ENCODE assay signal across 14 cellular contexts in genomic region chr4:132383571-132384199, GRCh38.
"Had no signal": no experiment of that assay in that cellular context is flagged by ENCODE, and none has a peak within 500 bp of the region (broad histone marks: within the 10 kb centered on the region; RNA-seq: fewer than 3 reads in every experiment).

No MANE protein-coding gene starts in this region.

- H3K27ac Mint-ChIP-seq: activated naive CD4-positive, alpha-beta T cell treated with anti-CD3 and anti-CD28 coated beads, Interleukin-2, amount 50 U/mL, for 24 hours; activated T-cell treated with anti-CD3 and anti-CD28 coated beads, Interleukin-2, amount 50 U/mL, for 24 hours; mesothelial cell of epicardium; neural progenitor cell; stimulated activated effector memory CD8-positive, alpha-beta T cell treated with anti-CD3 and anti-CD28 coated beads, Interleukin-12 subunit alpha, Interleukin-12 subunit beta, amount 100 ng/mL, for 72 hours had no signal

- H3K27me3 ChIP-seq: esophagus squamous epithelium, gastroesophageal sphincter, neural progenitor cell, thyroid gland had no signal

- H3K4me3 ChIP-seq: esophagus squamous epithelium, gastroesophageal sphincter, neural progenitor cell, skin epidermis, thyroid gland had no signal

- H3K9me3 Mint-ChIP-seq: activated T-cell treated with anti-CD3 and anti-CD28 coated beads, Interleukin-2, amount 50 U/mL, for 24 hours; neural progenitor cell had no signal

- H3K36me3 ChIP-seq: esophagus squamous epithelium, gastroesophageal sphincter, neural progenitor cell, thyroid gland had no signal

- H3K36me3 Mint-ChIP-seq: activated naive CD4-positive, alpha-beta T cell treated with anti-CD3 and anti-CD28 coated beads, Interleukin-2, amount 50 U/mL, for 24 hours; mesothelial cell of epicardium; neural progenitor cell; stimulated activated effector memory CD8-positive, alpha-beta T cell treated with anti-CD3 and anti-CD28 coated beads, Interleukin-12 subunit alpha, Interleukin-12 subunit beta, amount 100 ng/mL, for 72 hours had no signal

- H3K4me1 Mint-ChIP-seq: activated naive CD4-positive, alpha-beta T cell treated with anti-CD3 and anti-CD28 coated beads, Interleukin-2, amount 50 U/mL, for 24 hours; mesothelial cell of epicardium; neural progenitor cell; stimulated activated effector memory CD8-positive, alpha-beta T cell treated with anti-CD3 and anti-CD28 coated beads, Interleukin-12 subunit alpha, Interleukin-12 subunit beta, amount 100 ng/mL, for 72 hours had no signal

- DNase-seq: activated CD4-positive, alpha-beta T cell treated with anti-CD3 and anti-CD28 coated beads, Interleukin-2, amount 50 U/mL, for 4 hours; activated CD4-positive, CD25-positive, alpha-beta regulatory T cell treated with anti-CD3 and anti-CD28 coated beads, Interleukin-2, amount 50 U/mL, for 72 hours; activated effector memory CD4-positive, alpha-beta T cell treated with Interleukin-2 at 50 U/mL for 16 hours; activated T-cell treated with anti-CD3 and anti-CD28 coated beads, Interleukin-2, amount 50 U/mL, for 24 hours; esophagus squamous epithelium; retina; T-helper 9 cell; thyroid gland had no signal

- H3K27ac ChIP-seq: esophagus squamous epithelium, gastroesophageal sphincter, neural progenitor cell, skin epidermis, thyroid gland had no signal

- ATAC-seq: gastroesophageal sphincter; stimulated activated effector memory CD8-positive, alpha-beta T cell treated with anti-CD3 and anti-CD28 coated beads, Interleukin-12 subunit alpha, Interleukin-12 subunit beta, amount 100 ng/mL, for 72 hours had no signal

- H3K9me3 ChIP-seq: esophagus squamous epithelium, gastroesophageal sphincter, thyroid gland had no signal

- H3K4me1 ChIP-seq: esophagus squamous epithelium, gastroesophageal sphincter, neural progenitor cell, thyroid gland had no signal

- H3K4me3 Mint-ChIP-seq: activated naive CD4-positive, alpha-beta T cell treated with anti-CD3 and anti-CD28 coated beads, Interleukin-2, amount 50 U/mL, for 24 hours; activated T-cell treated with anti-CD3 and anti-CD28 coated beads, Interleukin-2, amount 50 U/mL, for 24 hours; mesothelial cell of epicardium; neural progenitor cell; stimulated activated effector memory CD8-positive, alpha-beta T cell treated with anti-CD3 and anti-CD28 coated beads, Interleukin-12 subunit alpha, Interleukin-12 subunit beta, amount 100 ng/mL, for 72 hours had no signal

- H3K27me3 Mint-ChIP-seq: activated naive CD4-positive, alpha-beta T cell treated with anti-CD3 and anti-CD28 coated beads, Interleukin-2, amount 50 U/mL, for 24 hours; activated T-cell treated with anti-CD3 and anti-CD28 coated beads, Interleukin-2, amount 50 U/mL, for 24 hours had no signal
